Comparison of ENCODE assay signal across 4 cellular contexts in the genomic region with DNA sequence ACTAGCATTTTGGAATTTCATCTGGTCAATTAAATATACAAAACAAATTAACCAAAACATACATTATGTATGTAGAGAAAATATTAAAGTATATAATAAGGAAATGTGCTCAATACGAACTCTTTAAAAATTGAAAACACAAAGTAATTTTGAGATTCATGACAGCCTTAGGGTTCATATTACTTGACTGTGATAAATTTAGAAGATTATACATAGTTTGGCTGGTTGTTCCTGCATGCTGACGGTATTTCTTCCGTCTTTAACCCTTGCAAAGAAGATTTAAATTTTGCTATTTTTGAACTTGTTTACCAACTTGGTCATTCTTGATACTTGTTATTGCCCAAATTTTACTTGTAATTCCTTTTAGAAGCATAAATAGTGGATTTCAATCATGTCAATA.
"Had no signal": no experiment of that assay in that cellular context is flagged by ENCODE, and none has a peak within 500 bp of the region (broad histone marks: within the 10 kb centered on the region; RNA-seq: fewer than 3 reads in every experiment).

No MANE protein-coding gene starts in this region.

- H3K9me3 Mint-ChIP-seq: GM23338, H9 had no signal

- ATAC-seq: GM23338 had no signal

- DNase-seq: H9, HCEC 1CT, IMR-90 had no signal

- H2AFZ ChIP-seq: GM23338 had no signal

- H3K4me2 ChIP-seq: GM23338 had no signal

- H3K27ac Mint-ChIP-seq: GM23338, H9 had no signal

- H3K4me3 Mint-ChIP-seq: GM23338, H9 had no signal

- H3K4me3 ChIP-seq: GM23338 had no signal
